ENCODE assay signal across 8 cellular contexts in the genomic region with DNA sequence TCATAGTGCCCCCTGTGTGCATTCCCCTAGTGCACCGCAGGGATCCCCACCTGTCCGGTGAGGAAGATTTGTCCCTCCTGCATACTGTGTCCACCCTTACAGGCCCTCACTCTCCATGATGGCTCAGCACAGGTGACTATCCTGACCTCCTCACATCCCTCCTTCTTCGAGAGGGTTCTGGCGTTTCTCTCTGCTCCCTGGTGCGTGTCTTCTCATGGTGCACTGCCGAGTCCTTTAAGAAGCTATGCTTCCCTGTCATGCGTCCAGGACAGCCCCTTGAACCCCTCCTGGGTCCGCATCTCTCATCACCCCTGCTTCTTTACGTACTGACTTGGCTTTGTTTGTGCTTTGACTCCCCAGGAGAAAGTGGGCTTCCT. TPM values are rescaled to one million over a fixed set of nuclear protein-coding genes. Genes with fewer than 3 reads are reported as not detected.
A peak's percentile ranks its signal among the peaks of the same experiment; 100 is the strongest.
DNase-seq lines count a peak whose midpoint lies in the region; ATAC-seq, FAIRE-seq and TF ChIP-seq lines count a peak whose summit lies in the region.

No MANE protein-coding gene starts in this region.

- peak overlapping the region; percentile 68 for H3K4me2 ChIP-seq in KMS-11

- H3K27me3 ChIP-seq in ACC112 (ENCODE audit: insufficient read depth, low read length) (no peaks in the 10 kb centered on the region), KMS-11 (ENCODE audit: insufficient read depth, low read depth) (peaks cover 13% of the 10 kb centered on the region; the same call in 1 of the 2 replicates), ectodermal cell (ENCODE audit: control insufficient read depth, insufficient read depth, low read length, poor library complexity, severe bottlenecking) (peaks cover 9% of the 10 kb centered on the region)

- H3K4me3 ChIP-seq in ACC112 (ENCODE audit: low read depth, low read length) (peak overlapping the region; percentile 93), KMS-11 (IDR thresholded peaks at IDR 0.05; ENCODE audit: insufficient read depth, low read depth, low read length) (no peak overlapping the region), ectodermal cell (ENCODE audit: insufficient read depth, low read depth, low read length) (peak overlapping the region; percentile 66)

- H3K4me1 ChIP-seq in ACC112 (ENCODE audit: control insufficient read depth, insufficient read depth, low read length, unreplicated experiment) (peaks cover 18% of the 10 kb centered on the region), KMS-11 (ENCODE audit: low read depth, poor library complexity, severe bottlenecking) (peaks cover 8% of the 10 kb centered on the region), ectodermal cell (ENCODE audit: control insufficient read depth, insufficient read depth, low read length) (peaks cover 12% of the 10 kb centered on the region)

- no peak for DNase-seq in natural killer cell treated with Interleukin-12 subunit alpha and Interleukin-12 subunit beta and Interleukin-15 and Interleukin-18, amount 100 ng/mL, for 72 hours (ENCODE audit: low spot score)
- DNase-seq in HTR-8/SVneo (ENCODE audit: insufficient read length, low spot score) (no peak), posterior cingulate gyrus (no peak), DMS79 treated with DMSO at 0.1 percent for 48 hours (lab: John Stamatoyannopoulos, UW) (no peak)

- peak overlapping the region; percentile 38 to 77 for H3K27ac Mint-ChIP-seq in natural killer cell treated with Interleukin-12 subunit alpha and Interleukin-12 subunit beta and Interleukin-15 and Interleukin-18, amount 100 ng/mL, for 72 hours

- no peaks in the 10 kb centered on the region for H3K9me3 ChIP-seq in ectodermal cell (ENCODE audit: control insufficient read depth, low read length)

- no peak overlapping the region; the same call in 1 of the 2 replicates for H3K9ac ChIP-seq in KMS-11

- peaks cover 8 to 20% of the 10 kb centered on the region in 2 donors for H3K4me1 Mint-ChIP-seq in natural killer cell treated with Interleukin-12 subunit alpha and Interleukin-12 subunit beta and Interleukin-15 and Interleukin-18, amount 100 ng/mL, for 72 hours (ENCODE audit: low read depth in 2 of 2)

- ATAC-seq in natural killer cell treated with Interleukin-12 subunit alpha and Interleukin-12 subunit beta and Interleukin-15 and Interleukin-18, amount 100 ng/mL, for 72 hours, result no peak
- ATAC-seq in GM21367 (IDR thresholded peaks at IDR 0.05; ENCODE audit: unreplicated experiment), result no peak

- H3K36me3 Mint-ChIP-seq in natural killer cell treated with Interleukin-12 subunit alpha and Interleukin-12 subunit beta and Interleukin-15 and Interleukin-18, amount 100 ng/mL, for 72 hours, result no peaks in the 10 kb centered on the region

- H3K36me3 ChIP-seq in ACC112 (ENCODE audit: insufficient read depth, low read length) (peaks cover 7% of the 10 kb centered on the region), KMS-11 (ENCODE audit: insufficient read depth) (no peaks in the 10 kb centered on the region), ectodermal cell (ENCODE audit: control insufficient read depth, insufficient read depth, low read length) (no peaks in the 10 kb centered on the region)

- peak overlapping the region; percentile 82 for H3K4me3 Mint-ChIP-seq in natural killer cell treated with Interleukin-12 subunit alpha and Interleukin-12 subunit beta and Interleukin-15 and Interleukin-18, amount 100 ng/mL, for 72 hours

- H4K20me1 ChIP-seq in KMS-11 (ENCODE audit: insufficient read depth), result no peaks in the 10 kb centered on the region

- 61 to 63% methylated on average over 9 of the region's 9 CpGs for WGBS in ectodermal cell, 2 experiments

- no peak for FAIRE-seq in HTR-8/SVneo (lab: Jason Lieb, UNC)

- H3K79me2 ChIP-seq in ACC112 (ENCODE audit: control insufficient read depth, insufficient read depth, low read length, unreplicated experiment) (peaks cover 50% of the 10 kb centered on the region), KMS-11 (ENCODE audit: insufficient read depth, low read depth) (peaks cover 12% of the 10 kb centered on the region; the same call in 1 of the 2 replicates)

- TF ChIP-seq CTCF in KMS-11 (conservative IDR thresholded peaks at IDR 0.05; ENCODE audit: low read depth, low read length), result no peak

- H3K27ac ChIP-seq in ACC112 (ENCODE audit: low read depth, low read length) (no peak overlapping the region), KMS-11 (no peak overlapping the region), ectodermal cell (ENCODE audit: insufficient read depth, low read depth, low read length, poor library complexity, severe bottlenecking) (no peak overlapping the region)

- intact Hi-C loops in posterior cingulate gyrus (cut with DNase I), result loop anchor here (2.0 to 10.0 kb wide), 4 partner anchors 48 to 178 kb away; partner anchors contain the start of genes ATG4B, BOK, DTYMK and THAP4

- H3K27me3 Mint-ChIP-seq in natural killer cell treated with Interleukin-12 subunit alpha and Interleukin-12 subunit beta and Interleukin-15 and Interleukin-18, amount 100 ng/mL, for 72 hours, result no peaks in the 10 kb centered on the region

- H3K9me3 Mint-ChIP-seq in natural killer cell treated with Interleukin-12 subunit alpha and Interleukin-12 subunit beta and Interleukin-15 and Interleukin-18, amount 100 ng/mL, for 72 hours, result no peaks in the 10 kb centered on the region

- H2AFZ ChIP-seq in ACC112 (ENCODE audit: low read length, unreplicated experiment) (peak overlapping the region; percentile 55), KMS-11 (ENCODE audit: low read depth) (peak overlapping the region; percentile 81)

RNA-seq across cellular contexts. Expression of gene STK25, which starts 1.0 kb away (rescaled TPM):
- 219 TPM for polyA plus RNA-seq in ectodermal cell (2013, experiment 1 of 4)
- polyA plus RNA-seq in ectodermal cell (2013, experiment 2 of 4), result 227 TPM
- polyA plus RNA-seq in ectodermal cell (2013, experiment 3 of 4), result 191 TPM
- 217 TPM for polyA plus RNA-seq in ectodermal cell (2013, experiment 4 of 4)
- total RNA-seq in natural killer cell treated with Interleukin-12 subunit alpha and Interleukin-12 subunit beta and Interleukin-15 and Interleukin-18, amount 100 ng/mL, for 72 hours, result 100 to 1,000 TPM; 110 to 169 TPM

RNA-seq across cellular contexts. Expression of gene BOK, which starts 49.1 kb away (rescaled TPM):
- 22.5 TPM for polyA plus RNA-seq in ectodermal cell (2013, experiment 1 of 4)
- polyA plus RNA-seq in ectodermal cell (2013, experiment 2 of 4), result 20.0 TPM
- 16.3 TPM for polyA plus RNA-seq in ectodermal cell (2013, experiment 3 of 4)
- 16.7 TPM for polyA plus RNA-seq in ectodermal cell (2013, experiment 4 of 4)
- 1 to 10 TPM; 1.0 to 2.2 TPM for total RNA-seq in natural killer cell treated with Interleukin-12 subunit alpha and Interleukin-12 subunit beta and Interleukin-15 and Interleukin-18, amount 100 ng/mL, for 72 hours
